ENCODE assay signal across 26 cellular contexts in genomic region chr12:62158416-62159360, GRCh38.
A peak's percentile ranks its signal among the peaks of the same experiment; 100 is the strongest.
DNase-seq lines count a peak whose midpoint lies in the region; ATAC-seq and TF ChIP-seq lines count a peak whose summit lies in the region.
"Had no signal": no experiment of that assay in that cellular context is flagged by ENCODE, and none has a peak within 500 bp of the region (broad histone marks: within the 10 kb centered on the region; RNA-seq: fewer than 3 reads in every experiment).

No MANE protein-coding gene starts in this region.

- H3K27me3 Mint-ChIP-seq in activated CD4-positive, alpha-beta T cell treated with anti-CD3 and anti-CD28 coated beads, Interleukin-2, amount 10 ng/mL, durations not matched to agents 7 days and 5 days, result peaks cover 8% of the 10 kb centered on the region
- no peaks in the 10 kb centered on the region for H3K27me3 Mint-ChIP-seq in activated CD4-positive, alpha-beta T cell treated with anti-CD3 and anti-CD28 coated beads for 36 hours
- no peaks in the 10 kb centered on the region for H3K27me3 Mint-ChIP-seq in CD8-positive, alpha-beta T cell (ENCODE audit: low read depth)
- no peaks in the 10 kb centered on the region for H3K27me3 Mint-ChIP-seq in activated naive CD8-positive, alpha-beta T cell
- H3K27me3 Mint-ChIP-seq in naive thymus-derived CD4-positive, alpha-beta T cell, result peaks cover 0 to 8% (median 0%) of the 10 kb centered on the region in 5 donors
- H3K27me3 Mint-ChIP-seq in natural killer cell treated with Interleukin-12 subunit alpha and Interleukin-12 subunit beta and Interleukin-15 and Interleukin-18, amount 100 ng/mL, for 72 hours, result peaks cover 4 to 32% of the 10 kb centered on the region in 2 donors
- H3K27me3 Mint-ChIP-seq: activated CD4-positive, alpha-beta memory T cell treated with anti-CD3 and anti-CD28 coated beads for 36 hours; IgD-negative memory B cell had no signal

- no peaks in the 10 kb centered on the region for H3K27me3 ChIP-seq in CD8-positive, alpha-beta T cell (ENCODE audit: insufficient read depth, low read length)
- H3K27me3 ChIP-seq in naive thymus-derived CD4-positive, alpha-beta T cell (ENCODE audit: control insufficient read depth in 2 of 2, insufficient read depth in 2 of 2, low read length in 2 of 2), result no peaks in the 10 kb centered on the region
- H3K27me3 ChIP-seq: brain microvascular endothelial cell, foreskin keratinocyte had no signal

- TF ChIP-seq CTCF in CD8-positive, alpha-beta T cell (IDR thresholded peaks at IDR 0.05), result no peak
- no peak for TF ChIP-seq CTCF in GM13976 (IDR thresholded peaks at IDR 0.05; ENCODE audit: borderline replicate concordance, control extremely low read depth, extremely low read depth, insufficient read depth, missing control alignments)

- H3K9me3 ChIP-seq in CD8-positive, alpha-beta T cell (ENCODE audit: low read length), result no peaks in the 10 kb centered on the region
- H3K9me3 ChIP-seq in naive thymus-derived CD4-positive, alpha-beta T cell (ENCODE audit: control insufficient read depth in 2 of 3, low read length in 3 of 3), result no peaks in the 10 kb centered on the region
- H3K9me3 ChIP-seq: SK-N-SH had no signal

- no peak overlapping the region for H3K27ac ChIP-seq in CD8-positive, alpha-beta T cell (ENCODE audit: low read depth, low read length)
- H3K27ac ChIP-seq in naive thymus-derived CD4-positive, alpha-beta T cell (ENCODE audit: low read depth, low read length), result no peak overlapping the region
- H3K27ac ChIP-seq: 22Rv1, brain microvascular endothelial cell, foreskin keratinocyte, PC-9 had no signal

- H3K4me3 ChIP-seq in CD8-positive, alpha-beta T cell (ENCODE audit: low read depth, low read length), result no peak overlapping the region
- no peak overlapping the region for H3K4me3 ChIP-seq in naive thymus-derived CD4-positive, alpha-beta T cell (ENCODE audit: low read length)
- H3K4me3 ChIP-seq: PC-9 had no signal

- H3K4me1 ChIP-seq in CD8-positive, alpha-beta T cell (ENCODE audit: insufficient read depth, low read length), result peaks cover 18% of the 10 kb centered on the region
- H3K4me1 ChIP-seq in naive thymus-derived CD4-positive, alpha-beta T cell (ENCODE audit: control insufficient read depth in 2 of 2, insufficient read depth in 2 of 2, low read length in 2 of 2), result peaks cover 0 to 31% of the 10 kb centered on the region in 2 donors
- H3K4me1 ChIP-seq: foreskin keratinocyte had no signal

- CTCF ChIA-PET in activated CD4-positive, alpha-beta T cell treated with anti-CD3 and anti-CD28 coated beads, Interleukin-2, amount 10 ng/mL, durations not matched to agents 7 days and 5 days (lab: Charles Lee), result no interaction called here
- CTCF ChIA-PET in activated CD4-positive, alpha-beta T cell treated with anti-CD3 and anti-CD28 coated beads for 36 hours (lab: Charles Lee), result no interaction called here
- CTCF ChIA-PET in CD8-positive, alpha-beta T cell (lab: Charles Lee), result interaction anchor here (0.8 to 1.3 kb wide), 3 partner anchors 15 to 35 kb away, joined by 3 to 5 read pairs (median 3); no protein-coding TSS in a partner anchor
- CTCF ChIA-PET in naive thymus-derived CD4-positive, alpha-beta T cell (lab: Charles Lee), result interaction anchor here (0.6 to 1.6 kb wide), 2 partner anchors 33 to 51 kb away, joined by 3 read pairs; no protein-coding TSS in a partner anchor

- H3K4me1 Mint-ChIP-seq in activated CD4-positive, alpha-beta T cell treated with anti-CD3 and anti-CD28 coated beads, Interleukin-2, amount 10 ng/mL, durations not matched to agents 7 days and 5 days, result peaks cover 24% of the 10 kb centered on the region
- peaks cover 16% of the 10 kb centered on the region for H3K4me1 Mint-ChIP-seq in activated CD4-positive, alpha-beta T cell treated with anti-CD3 and anti-CD28 coated beads for 36 hours
- peaks cover 39% of the 10 kb centered on the region for H3K4me1 Mint-ChIP-seq in CD8-positive, alpha-beta T cell (ENCODE audit: low read depth)
- H3K4me1 Mint-ChIP-seq in activated naive CD8-positive, alpha-beta T cell (ENCODE audit: low read depth), result peaks cover 38% of the 10 kb centered on the region
- H3K4me1 Mint-ChIP-seq in naive thymus-derived CD4-positive, alpha-beta T cell, result peaks cover 3 to 66% (median 57%) of the 10 kb centered on the region in 7 donors
- H3K4me1 Mint-ChIP-seq in natural killer cell treated with Interleukin-12 subunit alpha and Interleukin-12 subunit beta and Interleukin-15 and Interleukin-18, amount 100 ng/mL, for 72 hours (ENCODE audit: low read depth in 2 of 2), result no peaks in the 10 kb centered on the region
- H3K4me1 Mint-ChIP-seq: IgD-negative memory B cell; naive B cell; stimulated activated memory B cell treated with anti-CD40 and anti-IgM and Interleukin-4, amounts not matched to agents 10 μg/mL and 1 μg/mL and 100 μg/mL, for 72 hours had no signal

- H3K36me3 ChIP-seq in CD8-positive, alpha-beta T cell (ENCODE audit: insufficient read depth, low read length), result no peaks in the 10 kb centered on the region
- H3K36me3 ChIP-seq in naive thymus-derived CD4-positive, alpha-beta T cell (ENCODE audit: control insufficient read depth in 2 of 3, insufficient read depth in 3 of 3, low read length in 3 of 3), result no peaks in the 10 kb centered on the region
- H3K36me3 ChIP-seq: brain microvascular endothelial cell had no signal

- no peaks in the 10 kb centered on the region for H3K36me3 Mint-ChIP-seq in activated CD4-positive, alpha-beta T cell treated with anti-CD3 and anti-CD28 coated beads, Interleukin-2, amount 10 ng/mL, durations not matched to agents 7 days and 5 days (ENCODE audit: low read depth)
- no peaks in the 10 kb centered on the region for H3K36me3 Mint-ChIP-seq in activated CD4-positive, alpha-beta T cell treated with anti-CD3 and anti-CD28 coated beads for 36 hours (ENCODE audit: low read depth)
- H3K36me3 Mint-ChIP-seq in CD8-positive, alpha-beta T cell, result no peaks in the 10 kb centered on the region
- H3K36me3 Mint-ChIP-seq in activated naive CD8-positive, alpha-beta T cell, result peaks cover 7% of the 10 kb centered on the region
- peaks cover 0 to 5% (median 0%) of the 10 kb centered on the region in 5 donors for H3K36me3 Mint-ChIP-seq in naive thymus-derived CD4-positive, alpha-beta T cell
- no peaks in the 10 kb centered on the region for H3K36me3 Mint-ChIP-seq in natural killer cell treated with Interleukin-12 subunit alpha and Interleukin-12 subunit beta and Interleukin-15 and Interleukin-18, amount 100 ng/mL, for 72 hours
- H3K36me3 Mint-ChIP-seq: activated CD4-positive, alpha-beta memory T cell treated with anti-CD3 and anti-CD28 coated beads for 36 hours; IgD-negative memory B cell; naive B cell; stimulated activated memory B cell treated with anti-CD40 and anti-IgM and Interleukin-4, amounts not matched to agents 10 μg/mL and 1 μg/mL and 100 μg/mL, for 72 hours had no signal

- in situ Hi-C loops in GM13976 (cut with MboI; ENCODE audit: low sequenced_read_pairs, unreplicated experiment), result no loop called here

- peak overlapping the region; percentile 65 for H3K27ac Mint-ChIP-seq in activated CD4-positive, alpha-beta T cell treated with anti-CD3 and anti-CD28 coated beads, Interleukin-2, amount 10 ng/mL, durations not matched to agents 7 days and 5 days
- H3K27ac Mint-ChIP-seq in activated CD4-positive, alpha-beta T cell treated with anti-CD3 and anti-CD28 coated beads for 36 hours, result no peak overlapping the region
- H3K27ac Mint-ChIP-seq in CD8-positive, alpha-beta T cell, result peak overlapping the region; percentile 53
- peak overlapping the region; percentile 35 for H3K27ac Mint-ChIP-seq in activated naive CD8-positive, alpha-beta T cell
- H3K27ac Mint-ChIP-seq in naive thymus-derived CD4-positive, alpha-beta T cell, result peak overlapping the region in 8 of 9 donors; percentile 57 to 96 (median 78)
- no peak overlapping the region for H3K27ac Mint-ChIP-seq in natural killer cell treated with Interleukin-12 subunit alpha and Interleukin-12 subunit beta and Interleukin-15 and Interleukin-18, amount 100 ng/mL, for 72 hours
- H3K27ac Mint-ChIP-seq: activated CD4-positive, alpha-beta memory T cell treated with anti-CD3 and anti-CD28 coated beads for 36 hours; activated T-helper 2 cell treated with anti-CD3 and anti-CD28 coated beads, Interferon-gamma antibody, Interleukin-2, Interleukin-4, amounts not matched to agents 10 μg/mL and 5 μg/mL and 100 μg/mL, durations not matched to agents 14 hours and 24 hours and 36 hours; IgD-negative memory B cell; naive B cell; stimulated activated memory B cell treated with anti-CD40 and anti-IgM and Interleukin-4, amounts not matched to agents 10 μg/mL and 1 μg/mL and 100 μg/mL, for 72 hours; T-helper 17 cell had no signal

- H3K4me3 Mint-ChIP-seq in activated CD4-positive, alpha-beta T cell treated with anti-CD3 and anti-CD28 coated beads, Interleukin-2, amount 10 ng/mL, durations not matched to agents 7 days and 5 days, result peak overlapping the region; percentile 13
- no peak overlapping the region for H3K4me3 Mint-ChIP-seq in activated CD4-positive, alpha-beta T cell treated with anti-CD3 and anti-CD28 coated beads for 36 hours
- peak overlapping the region; percentile 54 for H3K4me3 Mint-ChIP-seq in CD8-positive, alpha-beta T cell
- H3K4me3 Mint-ChIP-seq in activated naive CD8-positive, alpha-beta T cell, result peak overlapping the region; percentile 21
- peak overlapping the region in 9 of 10 donors; percentile 48 to 84 (median 69) for H3K4me3 Mint-ChIP-seq in naive thymus-derived CD4-positive, alpha-beta T cell
- no peak overlapping the region for H3K4me3 Mint-ChIP-seq in natural killer cell treated with Interleukin-12 subunit alpha and Interleukin-12 subunit beta and Interleukin-15 and Interleukin-18, amount 100 ng/mL, for 72 hours
- H3K4me3 Mint-ChIP-seq: activated CD4-positive, alpha-beta memory T cell treated with anti-CD3 and anti-CD28 coated beads for 36 hours; naive B cell; stimulated activated memory B cell treated with anti-CD40 and anti-IgM and Interleukin-4, amounts not matched to agents 10 μg/mL and 1 μg/mL and 100 μg/mL, for 72 hours; T-helper 17 cell had no signal

- intact Hi-C loops in activated CD4-positive, alpha-beta T cell treated with anti-CD3 and anti-CD28 coated beads for 36 hours (cut with DNase I, micrococcal nuclease), result no loop called here
- intact Hi-C loops in CD8-positive, alpha-beta T cell (cut with DNase I, micrococcal nuclease), result loop anchor here in 1 of 2 experiments (5.0 kb wide), 1 partner anchor 34 kb away; a partner anchor contains a TSS
- intact Hi-C loops in naive thymus-derived CD4-positive, alpha-beta T cell (cut with micrococcal nuclease), result loop anchor here in 1 of 2 donors (1.0 to 2.0 kb wide), 4 partner anchors 16 to 102 kb away; partner anchors contain the start of gene USP15

- peaks cover 8% of the 10 kb centered on the region for H3K9me3 Mint-ChIP-seq in activated CD4-positive, alpha-beta T cell treated with anti-CD3 and anti-CD28 coated beads, Interleukin-2, amount 10 ng/mL, durations not matched to agents 7 days and 5 days
- H3K9me3 Mint-ChIP-seq in activated CD4-positive, alpha-beta T cell treated with anti-CD3 and anti-CD28 coated beads for 36 hours (ENCODE audit: low read depth), result no peaks in the 10 kb centered on the region
- no peaks in the 10 kb centered on the region for H3K9me3 Mint-ChIP-seq in CD8-positive, alpha-beta T cell
- H3K9me3 Mint-ChIP-seq in activated naive CD8-positive, alpha-beta T cell (ENCODE audit: low read depth), result no peaks in the 10 kb centered on the region
- peaks cover 0 to 16% (median 0%) of the 10 kb centered on the region in 11 donors for H3K9me3 Mint-ChIP-seq in naive thymus-derived CD4-positive, alpha-beta T cell
- H3K9me3 Mint-ChIP-seq in natural killer cell treated with Interleukin-12 subunit alpha and Interleukin-12 subunit beta and Interleukin-15 and Interleukin-18, amount 100 ng/mL, for 72 hours, result no peaks in the 10 kb centered on the region
- H3K9me3 Mint-ChIP-seq: activated CD4-positive, alpha-beta memory T cell treated with anti-CD3 and anti-CD28 coated beads for 36 hours; activated T-helper 2 cell treated with anti-CD3 and anti-CD28 coated beads, Interferon-gamma antibody, Interleukin-2, Interleukin-4, amounts not matched to agents 10 μg/mL and 5 μg/mL and 100 μg/mL, durations not matched to agents 14 hours and 24 hours and 36 hours; IgD-negative memory B cell; stimulated activated memory B cell treated with anti-CD40 and anti-IgM and Interleukin-4, amounts not matched to agents 10 μg/mL and 1 μg/mL and 100 μg/mL, for 72 hours had no signal

- ATAC-seq in activated CD4-positive, alpha-beta T cell treated with anti-CD3 and anti-CD28 coated beads for 36 hours, result no peak
- ATAC-seq in CD8-positive, alpha-beta T cell, result peak; percentile 85
- ATAC-seq in naive thymus-derived CD4-positive, alpha-beta T cell, result peak; percentile 57
- no peak for ATAC-seq in natural killer cell treated with Interleukin-12 subunit alpha and Interleukin-12 subunit beta and Interleukin-15 and Interleukin-18, amount 100 ng/mL, for 72 hours
- no peak for ATAC-seq in HG02610 (IDR thresholded peaks at IDR 0.05; ENCODE audit: unreplicated experiment)
- ATAC-seq: esophagus mucosa; foreskin keratinocyte; stimulated activated memory B cell treated with anti-CD40 and anti-IgM and Interleukin-4, amounts not matched to agents 10 μg/mL and 1 μg/mL and 100 μg/mL, for 72 hours; T-helper 17 cell had no signal

- peak; percentile 23 for DNase-seq in activated CD4-positive, alpha-beta T cell treated with anti-CD3 and anti-CD28 coated beads, Interleukin-2, amount 10 ng/mL, durations not matched to agents 7 days and 5 days
- DNase-seq in activated CD4-positive, alpha-beta T cell treated with anti-CD3 and anti-CD28 coated beads for 36 hours, result no peak
- DNase-seq in CD8-positive, alpha-beta T cell, result peak in 1 of 7 experiments; percentile 22
- peak in 7 of 9 donors; percentile 16 to 75 (median 58) for DNase-seq in naive thymus-derived CD4-positive, alpha-beta T cell
- DNase-seq in natural killer cell treated with Interleukin-12 subunit alpha and Interleukin-12 subunit beta and Interleukin-15 and Interleukin-18, amount 100 ng/mL, for 72 hours (ENCODE audit: low spot score), result no peak
- no peak for DNase-seq in GM13976 (ENCODE audit: low spot score)
- DNase-seq: activated CD4-positive, alpha-beta memory T cell treated with anti-CD3 and anti-CD28 coated beads for 36 hours; amygdala; brain microvascular endothelial cell; EL; foreskin keratinocyte; midbrain; naive B cell; NCI-H1105 treated with DMSO at 0.1 percent for 48 hours; NCI-H1930; NCI-H524 treated with DMSO at 0.1 percent for 48 hours; PC-9; SK-N-SH; T-helper 17 cell had no signal

- POLR2A ChIA-PET in activated CD4-positive, alpha-beta T cell treated with anti-CD3 and anti-CD28 coated beads, Interleukin-2, amount 10 ng/mL, durations not matched to agents 7 days and 5 days (lab: Charles Lee), result no interaction called here
- POLR2A ChIA-PET in activated CD4-positive, alpha-beta T cell treated with anti-CD3 and anti-CD28 coated beads for 36 hours (lab: Charles Lee), result no interaction called here
- POLR2A ChIA-PET in CD8-positive, alpha-beta T cell (lab: Charles Lee), result interaction anchor here (1.1 to 1.5 kb wide), 2 partner anchors 8 to 101 kb away, joined by 3 to 5 read pairs; partner anchors contain the start of gene USP15
- POLR2A ChIA-PET in naive thymus-derived CD4-positive, alpha-beta T cell (lab: Charles Lee), result interaction anchor here (0.7 to 2.0 kb wide), 5 partner anchors 13 to 101 kb away, joined by 3 to 9 read pairs (median 3); partner anchors contain the start of gene USP15

Comparison
In these comparisons a context has a peak if more than half of its experiments do, and no peak if none do; other contexts are left out.
1. DNase-seq: peak in activated CD4-positive, alpha-beta T cell treated with anti-CD3 and anti-CD28 coated beads, Interleukin-2, amount 10 ng/mL, durations not matched to agents 7 days and 5 days (single experiment) and naive thymus-derived CD4-positive, alpha-beta T cell (7 of 9); none in activated CD4-positive, alpha-beta T cell treated with anti-CD3 and anti-CD28 coated beads for 36 hours (single experiment), natural killer cell treated with Interleukin-12 subunit alpha and Interleukin-12 subunit beta and Interleukin-15 and Interleukin-18, amount 100 ng/mL, for 72 hours (single experiment) and GM13976 (single experiment).
2. H3K27ac Mint-ChIP-seq: peak in activated CD4-positive, alpha-beta T cell treated with anti-CD3 and anti-CD28 coated beads, Interleukin-2, amount 10 ng/mL, durations not matched to agents 7 days and 5 days (single experiment), CD8-positive, alpha-beta T cell (single experiment), activated naive CD8-positive, alpha-beta T cell (single experiment) and naive thymus-derived CD4-positive, alpha-beta T cell (8 of 9); none in activated CD4-positive, alpha-beta T cell treated with anti-CD3 and anti-CD28 coated beads for 36 hours (single experiment) and natural killer cell treated with Interleukin-12 subunit alpha and Interleukin-12 subunit beta and Interleukin-15 and Interleukin-18, amount 100 ng/mL, for 72 hours (0 of 2).
3. H3K4me3 Mint-ChIP-seq: peak in activated CD4-positive, alpha-beta T cell treated with anti-CD3 and anti-CD28 coated beads, Interleukin-2, amount 10 ng/mL, durations not matched to agents 7 days and 5 days (single experiment), CD8-positive, alpha-beta T cell (single experiment), activated naive CD8-positive, alpha-beta T cell (single experiment) and naive thymus-derived CD4-positive, alpha-beta T cell (9 of 10); none in activated CD4-positive, alpha-beta T cell treated with anti-CD3 and anti-CD28 coated beads for 36 hours (single experiment) and natural killer cell treated with Interleukin-12 subunit alpha and Interleukin-12 subunit beta and Interleukin-15 and Interleukin-18, amount 100 ng/mL, for 72 hours (single experiment).
4. ATAC-seq: peak in CD8-positive, alpha-beta T cell (single experiment) and naive thymus-derived CD4-positive, alpha-beta T cell (single experiment); none in activated CD4-positive, alpha-beta T cell treated with anti-CD3 and anti-CD28 coated beads for 36 hours (single experiment), natural killer cell treated with Interleukin-12 subunit alpha and Interleukin-12 subunit beta and Interleukin-15 and Interleukin-18, amount 100 ng/mL, for 72 hours (0 of 2) and HG02610 (single experiment).
5. CTCF ChIA-PET loops: an anchor here in CD8-positive, alpha-beta T cell (0.8 to 1.3 kb wide) and naive thymus-derived CD4-positive, alpha-beta T cell (0.6 to 1.6 kb wide); none called in activated CD4-positive, alpha-beta T cell treated with anti-CD3 and anti-CD28 coated beads, Interleukin-2, amount 10 ng/mL, durations not matched to agents 7 days and 5 days and activated CD4-positive, alpha-beta T cell treated with anti-CD3 and anti-CD28 coated beads for 36 hours.
6. POLR2A ChIA-PET loops: an anchor here in CD8-positive, alpha-beta T cell (1.1 to 1.5 kb wide) and naive thymus-derived CD4-positive, alpha-beta T cell (0.7 to 2.0 kb wide); none called in activated CD4-positive, alpha-beta T cell treated with anti-CD3 and anti-CD28 coated beads, Interleukin-2, amount 10 ng/mL, durations not matched to agents 7 days and 5 days and activated CD4-positive, alpha-beta T cell treated with anti-CD3 and anti-CD28 coated beads for 36 hours.